ENCODE assay signal across 8 cellular contexts in the genomic region with DNA sequence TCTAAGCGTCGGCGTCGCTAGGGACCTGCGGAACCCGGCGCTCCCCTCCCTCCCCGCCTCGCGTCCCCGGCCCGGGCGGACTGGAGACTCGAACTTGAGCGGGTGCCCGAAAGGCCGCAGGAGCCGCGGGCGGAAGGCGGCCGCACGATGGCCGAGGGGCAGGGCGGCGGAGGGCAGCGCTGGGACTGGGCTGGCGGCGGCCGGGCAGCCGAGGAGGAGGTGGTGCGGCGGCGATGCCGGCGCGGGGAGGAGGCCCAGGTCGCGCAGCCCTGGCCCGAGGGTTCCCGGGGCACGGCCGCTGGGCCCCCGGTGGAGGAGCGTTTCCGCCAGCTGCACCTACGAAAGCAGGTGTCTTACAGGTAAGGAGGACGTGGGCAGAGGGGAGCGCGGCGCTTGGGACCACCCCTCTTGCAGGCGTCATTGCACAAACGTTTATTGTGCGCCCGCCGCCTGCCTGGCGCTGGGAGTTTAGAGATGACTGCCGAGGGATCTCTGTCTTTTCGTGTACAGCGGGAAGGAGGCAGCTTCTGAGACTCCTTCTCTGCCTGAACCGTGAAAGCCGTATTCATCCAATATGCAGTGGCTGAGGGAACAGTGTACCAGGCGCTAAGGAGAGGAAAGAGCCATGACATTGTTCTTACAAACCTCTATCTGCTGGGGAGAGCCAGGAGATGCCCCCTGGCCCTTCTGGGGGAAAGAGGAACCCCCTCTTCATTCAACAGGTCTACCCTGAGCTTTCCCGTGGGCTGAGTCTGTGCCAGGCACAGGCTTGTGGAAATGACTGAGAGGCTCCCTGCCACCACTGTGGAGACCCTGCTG. TPM values are rescaled to one million over a fixed set of nuclear protein-coding genes. Genes with fewer than 3 reads are reported as not detected.
DNase-seq lines count a peak whose midpoint lies in the region; ATAC-seq and TF ChIP-seq lines count a peak whose summit lies in the region.

No MANE protein-coding gene starts in this region.

- peak; percentile 53 for DNase-seq in stimulated activated CD4-positive, alpha-beta T cell treated with anti-CD3 and anti-CD28 coated beads, Interleukin-15, amount 100 ng/mL, for 24 hours
- DNase-seq in stimulated activated CD4-positive, alpha-beta T cell treated with anti-CD3 and anti-CD28 coated beads, Interleukin-12 subunit alpha, Interleukin-12 subunit beta, amount 100 ng/mL, for 4 hours, result no peak
- no peak for DNase-seq in immature natural killer cell
- DNase-seq in tibial nerve (ENCODE audit: low spot score in 2 of 2), result no peak
- no peak for DNase-seq in NCI-H2029 (lab: John Stamatoyannopoulos, UW)
- DNase-seq in NCI-H226, result no peak

- H3K9me3 Mint-ChIP-seq in activated naive CD4-positive, alpha-beta T cell treated with anti-CD3 and anti-CD28 coated beads, Interleukin-2, amount 50 U/mL, for 24 hours, result no peaks in the 10 kb centered on the region
- H3K9me3 Mint-ChIP-seq in immature natural killer cell, result no peaks in the 10 kb centered on the region

- H3K27ac ChIP-seq in tibial nerve, result no peak overlapping the region

- H3K4me1 Mint-ChIP-seq in activated naive CD4-positive, alpha-beta T cell treated with anti-CD3 and anti-CD28 coated beads, Interleukin-2, amount 50 U/mL, for 24 hours, result peaks cover 81% of the 10 kb centered on the region
- peaks cover 24 to 28% of the 10 kb centered on the region in 2 donors for H3K4me1 Mint-ChIP-seq in immature natural killer cell

- peaks cover 0 to 29% (median 10%) of the 10 kb centered on the region in 4 donors for H3K4me1 ChIP-seq in tibial nerve

- peak overlapping the region; percentile 87 for H3K27ac Mint-ChIP-seq in activated naive CD4-positive, alpha-beta T cell treated with anti-CD3 and anti-CD28 coated beads, Interleukin-2, amount 50 U/mL, for 24 hours
- no peak overlapping the region for H3K27ac Mint-ChIP-seq in immature natural killer cell

- no peak for TF ChIP-seq EP300 in tibial nerve (IDR thresholded peaks at IDR 0.05)

- peak overlapping the region; percentile 88 for H3K4me3 Mint-ChIP-seq in activated naive CD4-positive, alpha-beta T cell treated with anti-CD3 and anti-CD28 coated beads, Interleukin-2, amount 50 U/mL, for 24 hours
- H3K4me3 Mint-ChIP-seq in immature natural killer cell, result peak overlapping the region; percentile 44 to 68 (median 63)

- no peak for TF ChIP-seq CTCF in tibial nerve (IDR thresholded peaks at IDR 0.05)

- 5 to 11% methylated on average over 28 to 59 of the region's 64 CpGs for WGBS in tibial nerve, 2 donors

- ATAC-seq in GM19023 (IDR thresholded peaks at IDR 0.05; ENCODE audit: unreplicated experiment), result no peak

- no peak for TF ChIP-seq POLR2A in tibial nerve (IDR thresholded peaks at IDR 0.05)

- no peaks in the 10 kb centered on the region for H3K9me3 ChIP-seq in tibial nerve

- no peaks in the 10 kb centered on the region for H3K36me3 ChIP-seq in tibial nerve

- peak overlapping the region; percentile 5 to 49 (median 34) for H3K4me3 ChIP-seq in tibial nerve

- H3K36me3 Mint-ChIP-seq in activated naive CD4-positive, alpha-beta T cell treated with anti-CD3 and anti-CD28 coated beads, Interleukin-2, amount 50 U/mL, for 24 hours, result no peaks in the 10 kb centered on the region
- peaks cover 0 to 4% (median 0%) of the 10 kb centered on the region in 3 donors for H3K36me3 Mint-ChIP-seq in immature natural killer cell

- H3K27me3 ChIP-seq in tibial nerve, result peaks cover 0 to 73% of the 10 kb centered on the region in 2 donors

- H3K27me3 Mint-ChIP-seq in activated naive CD4-positive, alpha-beta T cell treated with anti-CD3 and anti-CD28 coated beads, Interleukin-2, amount 50 U/mL, for 24 hours, result no peaks in the 10 kb centered on the region
- peaks cover 13 to 39% (median 28%) of the 10 kb centered on the region in 3 donors for H3K27me3 Mint-ChIP-seq in immature natural killer cell (ENCODE audit: low read depth in 3 of 3)

RNA-seq across cellular contexts. Expression of a gene that starts 13.9 kb away (rescaled TPM):
- polyA plus RNA-seq in immature natural killer cell, result 100 to 1,000 TPM in 1 of 3 donors, 10 to 100 TPM in 2; 40.7 to 120 (median 63.6) TPM
- total RNA-seq in tibial nerve, result 100 to 1,000 TPM in 1 of 4 donors, 10 to 100 TPM in 3; 41.2 to 105 (median 49.6) TPM

RNA-seq across cellular contexts. Expression of a gene that starts 48.1 kb away (rescaled TPM):
- polyA plus RNA-seq in immature natural killer cell, result under 1 TPM in 1 of 3 donors, not detected in 2; 0.44 TPM
- 100 to 1,000 TPM in 1 of 4 donors, 10 to 100 TPM in 3; 48.1 to 107 (median 57.3) TPM for total RNA-seq in tibial nerve

RNA-seq across cellular contexts. Expression of a gene that starts 55.9 kb away (rescaled TPM):
- polyA plus RNA-seq in immature natural killer cell, result not detected
- total RNA-seq in tibial nerve, result 1 to 10 TPM; 2.0 to 6.9 (median 3.4) TPM

RNA-seq across cellular contexts. Expression of a gene that starts 58.2 kb away (rescaled TPM):
- under 1 TPM in 2 of 3 donors, not detected in 1; 0.31 to 0.51 TPM for polyA plus RNA-seq in immature natural killer cell
- 1 to 10 TPM in 1 of 4 donors, not detected in 3; 1.2 TPM for total RNA-seq in tibial nerve
